ENCODE assay signal across 21 cellular contexts in the genomic region with DNA sequence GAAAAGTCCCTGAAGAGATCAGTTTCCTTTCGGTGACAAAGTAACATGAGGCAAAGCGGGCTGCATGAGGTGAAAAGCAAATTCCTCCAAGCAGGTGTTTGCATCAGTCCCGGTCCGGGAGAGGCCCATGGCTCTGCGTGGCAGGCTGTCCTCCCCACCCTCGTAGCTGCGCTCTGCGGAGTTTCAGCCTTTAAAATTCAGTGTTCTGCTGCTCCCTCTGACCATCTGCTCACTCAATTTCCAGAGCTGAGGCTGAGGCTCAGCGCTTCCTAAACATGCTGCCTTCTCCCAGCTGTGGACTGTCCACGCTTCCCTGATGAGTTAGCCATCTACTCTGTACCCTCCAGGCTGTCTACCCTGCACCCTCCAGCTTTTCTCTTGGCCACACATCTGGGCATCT.
DNase-seq lines count a peak whose midpoint lies in the region; ATAC-seq and TF ChIP-seq lines count a peak whose summit lies in the region.
"Had no signal": no experiment of that assay in that cellular context is flagged by ENCODE, and none has a peak within 500 bp of the region (broad histone marks: within the 10 kb centered on the region; RNA-seq: fewer than 3 reads in every experiment).

No MANE protein-coding gene starts in this region.

- peaks cover 14 to 25% of the 10 kb centered on the region in 2 donors for H3K27me3 Mint-ChIP-seq in natural killer cell treated with Interleukin-12 subunit alpha and Interleukin-12 subunit beta and Interleukin-15 and Interleukin-18, amount 100 ng/mL, for 72 hours

- no peaks in the 10 kb centered on the region for H3K4me1 Mint-ChIP-seq in natural killer cell treated with Interleukin-12 subunit alpha and Interleukin-12 subunit beta and Interleukin-15 and Interleukin-18, amount 100 ng/mL, for 72 hours (ENCODE audit: low read depth in 2 of 2)
- H3K4me1 Mint-ChIP-seq: stimulated activated memory B cell treated with anti-CD40 and anti-IgM and Interleukin-4, amounts not matched to agents 10 μg/mL and 1 μg/mL and 100 μg/mL, for 72 hours had no signal

- peaks cover 7% of the 10 kb centered on the region for H3K4me1 ChIP-seq in IMR-90 (ENCODE audit: control insufficient read depth, insufficient read depth, low read length)
- H3K4me1 ChIP-seq: HAP-1, parathyroid adenoma, tibial nerve had no signal

- POLR2A ChIA-PET in IMR-90 (lab: Charles Lee; ENCODE audit: unreplicated experiment) = no interaction called here

- H4K91ac ChIP-seq in IMR-90 (ENCODE audit: insufficient read depth, low read depth, low read length) = peak overlapping the region; percentile 58; the same call in 1 of the 2 replicates

- H3K36me3 Mint-ChIP-seq in natural killer cell treated with Interleukin-12 subunit alpha and Interleukin-12 subunit beta and Interleukin-15 and Interleukin-18, amount 100 ng/mL, for 72 hours = no peaks in the 10 kb centered on the region
- H3K36me3 Mint-ChIP-seq: stimulated activated memory B cell treated with anti-CD40 and anti-IgM and Interleukin-4, amounts not matched to agents 10 μg/mL and 1 μg/mL and 100 μg/mL, for 72 hours had no signal

- H3K23ac ChIP-seq in IMR-90 (ENCODE audit: low read depth, low read length) = no peak overlapping the region

- CTCF ChIA-PET in IMR-90 (lab: Yijun Ruan, JAX) = no interaction called here

- peak overlapping the region; percentile 80 for H2BK120ac ChIP-seq in IMR-90 (ENCODE audit: low read depth, low read length)

- no peak for TF ChIP-seq POLR2A in IMR-90 (IDR thresholded peaks at IDR 0.05; ENCODE audit: low read depth, low read length)

- H3K9me1 ChIP-seq in IMR-90 (ENCODE audit: insufficient read depth, low read length) = peaks cover 16% of the 10 kb centered on the region; the same call in 1 of the 2 replicates

- H3K36me3 ChIP-seq in IMR-90 (ENCODE audit: control insufficient read depth, insufficient read depth, low read length) = no peaks in the 10 kb centered on the region
- H3K36me3 ChIP-seq: brain microvascular endothelial cell, HAP-1, tibial nerve had no signal

- no peak overlapping the region for H3K4me3 Mint-ChIP-seq in natural killer cell treated with Interleukin-12 subunit alpha and Interleukin-12 subunit beta and Interleukin-15 and Interleukin-18, amount 100 ng/mL, for 72 hours
- H3K4me3 Mint-ChIP-seq: stimulated activated memory B cell treated with anti-CD40 and anti-IgM and Interleukin-4, amounts not matched to agents 10 μg/mL and 1 μg/mL and 100 μg/mL, for 72 hours; T-helper 1 cell treated with Interleukin-12 subunit alpha and Interleukin-12 subunit beta and Interleukin-4 antibody, amounts not matched to agents 30 μg/mL and 1 μg/mL, for 36 hours had no signal

- no peak overlapping the region for H3K4me2 ChIP-seq in IMR-90 (ENCODE audit: low read depth, low read length)
- H3K4me2 ChIP-seq: KMS-11 had no signal

- intact Hi-C loops in IMR-90 (cut with micrococcal nuclease) = no loop called here

- H3K27me3 ChIP-seq in IMR-90 (ENCODE audit: control insufficient read depth, insufficient read depth, low read length) = no peaks in the 10 kb centered on the region
- H3K27me3 ChIP-seq: brain microvascular endothelial cell, tibial nerve had no signal

- H3K27ac ChIP-seq in IMR-90 (ENCODE audit: insufficient read depth, low read length) = no peak overlapping the region
- H3K27ac ChIP-seq: brain microvascular endothelial cell, KMS-11, parathyroid adenoma, tibial nerve had no signal

- H3K18ac ChIP-seq in IMR-90 (ENCODE audit: low read depth, low read length) = no peak overlapping the region

- no peaks in the 10 kb centered on the region for H4K20me1 ChIP-seq in IMR-90 (ENCODE audit: insufficient read depth, low read length)

- in situ Hi-C loops in IMR-90 (cut with MboI; ENCODE audit: low sequenced_read_pairs) = no loop called here

- no peak overlapping the region; the same call in 1 of the 2 replicates for H3K14ac ChIP-seq in IMR-90 (replicated peaks; ENCODE audit: low read depth, low read length)

- ATAC-seq in IMR-90 (ENCODE audit: low read depth) (no peak), GM18907 (IDR thresholded peaks at IDR 0.05; ENCODE audit: unreplicated experiment) (no peak), GM21619 (IDR thresholded peaks at IDR 0.05; ENCODE audit: unreplicated experiment) (no peak)
- no peak for ATAC-seq in natural killer cell treated with Interleukin-12 subunit alpha and Interleukin-12 subunit beta and Interleukin-15 and Interleukin-18, amount 100 ng/mL, for 72 hours
- ATAC-seq: stimulated activated memory B cell treated with anti-CD40 and anti-IgM and Interleukin-4, amounts not matched to agents 10 μg/mL and 1 μg/mL and 100 μg/mL, for 72 hours had no signal

- peak overlapping the region; percentile 9; the same call in 1 of the 2 replicates for H2AK5ac ChIP-seq in IMR-90 (ENCODE audit: low read depth, low read length)

- dilution Hi-C loops in IMR-90 (cut with HindIII; ENCODE audit: low sequenced_read_pairs, unreplicated experiment) = no loop called here

- H3K9ac ChIP-seq in IMR-90 (ENCODE audit: low read depth, low read length) = no peak overlapping the region
- H3K9ac ChIP-seq: KMS-11, parathyroid adenoma had no signal

- no peaks in the 10 kb centered on the region for H3K9me3 Mint-ChIP-seq in natural killer cell treated with Interleukin-12 subunit alpha and Interleukin-12 subunit beta and Interleukin-15 and Interleukin-18, amount 100 ng/mL, for 72 hours
- H3K9me3 Mint-ChIP-seq: activated T-helper 2 cell treated with anti-CD3 and anti-CD28 coated beads, Interferon-gamma antibody, Interleukin-2, Interleukin-4, amounts not matched to agents 10 μg/mL and 5 μg/mL and 100 μg/mL, durations not matched to agents 14 hours and 24 hours and 36 hours; T-helper 1 cell treated with Interleukin-12 subunit alpha and Interleukin-12 subunit beta and Interleukin-4 antibody, amounts not matched to agents 30 μg/mL and 1 μg/mL, for 36 hours had no signal

- peak overlapping the region; percentile 70; the same call in 1 of the 2 replicates for H3K4ac ChIP-seq in IMR-90 (ENCODE audit: low read depth, low read length)

- DNase-seq in IMR-90 = no peak
- peak; percentile 10 for DNase-seq in RPMI7951 (ENCODE audit: low read depth)
- DNase-seq in inferior parietal cortex (ENCODE audit: extremely low spot score) = peak; percentile 30
- peak; percentile 31 for DNase-seq in superior temporal gyrus (ENCODE audit: extremely low spot score)
- no peak for DNase-seq in natural killer cell treated with Interleukin-12 subunit alpha and Interleukin-12 subunit beta and Interleukin-15 and Interleukin-18, amount 100 ng/mL, for 72 hours (ENCODE audit: low spot score)
- DNase-seq: activated CD8-positive, alpha-beta memory T cell treated with anti-CD3 and anti-CD28 coated beads, Interleukin-2, amount 50 U/mL, for 4 hours; brain microvascular endothelial cell; cortex of kidney; NCI-H1930; OCI-M1; stimulated activated CD4-positive, alpha-beta T cell treated with anti-CD3 and anti-CD28 coated beads, Interleukin-1b, Interleukin-23, amount 100 ng/mL, for 48 hours had no signal

- H3K79me1 ChIP-seq in IMR-90 (ENCODE audit: low read depth in 1 of 2, low read length in 2 of 2) = no peaks in the 10 kb centered on the region

- peak overlapping the region; percentile 76 for H2AFZ ChIP-seq in IMR-90 (replicated peaks; ENCODE audit: low read length, poor library complexity)
- H2AFZ ChIP-seq: parathyroid adenoma had no signal

- no TSS peak for BruUV-seq in IMR-90 (replicated peaks; lab: Mats Ljungman, UMichigan)

- H3K27ac Mint-ChIP-seq in natural killer cell treated with Interleukin-12 subunit alpha and Interleukin-12 subunit beta and Interleukin-15 and Interleukin-18, amount 100 ng/mL, for 72 hours = no peak overlapping the region
- H3K27ac Mint-ChIP-seq: activated T-helper 2 cell treated with anti-CD3 and anti-CD28 coated beads, Interferon-gamma antibody, Interleukin-2, Interleukin-4, amounts not matched to agents 10 μg/mL and 5 μg/mL and 100 μg/mL, durations not matched to agents 14 hours and 24 hours and 36 hours; stimulated activated memory B cell treated with anti-CD40 and anti-IgM and Interleukin-4, amounts not matched to agents 10 μg/mL and 1 μg/mL and 100 μg/mL, for 72 hours; T-helper 1 cell treated with Interleukin-12 subunit alpha and Interleukin-12 subunit beta and Interleukin-4 antibody, amounts not matched to agents 30 μg/mL and 1 μg/mL, for 36 hours had no signal

- H4K8ac ChIP-seq in IMR-90 (ENCODE audit: low read depth in 2 of 2, low read length in 2 of 2) = peak overlapping the region in 1 of 2 experiments; percentile 55; a peak in 2 of 4 replicates

- no peak for TF ChIP-seq CTCF in IMR-90 (conservative IDR thresholded peaks at IDR 0.05; ENCODE audit: low read depth, low read length)

- no peaks in the 10 kb centered on the region for H3K9me3 ChIP-seq in IMR-90 (ENCODE audit: control insufficient read depth, insufficient read depth, low read length)
- H3K9me3 ChIP-seq: HAP-1, tibial nerve had no signal

- WGBS in IMR-90 (ENCODE audit: extremely low coverage in 2 of 2, insufficient read length in 1 of 2), 2 experiments = 72% methylated on average over 9 of the region's 10 CpGs; no CpG with 5 or more reads in 1 of the 2 experiments

- no peak overlapping the region for H4K5ac ChIP-seq in IMR-90 (ENCODE audit: low read depth, low read length)

- H2BK20ac ChIP-seq in IMR-90 (ENCODE audit: low read depth, low read length) = peak overlapping the region; percentile 57

- TF ChIP-seq RAD21 in IMR-90 (IDR thresholded peaks at IDR 0.05; ENCODE audit: low read length) = no peak

- H2BK15ac ChIP-seq in IMR-90 (ENCODE audit: low read depth, low read length) = no peak overlapping the region; the same call in 2 of the 3 replicates

- H3K4me3 ChIP-seq in IMR-90 (ENCODE audit: insufficient read depth, low read depth, low read length) = no peak overlapping the region
- H3K4me3 ChIP-seq: HAP-1, lung, tibial nerve had no signal

- H2BK5ac ChIP-seq in IMR-90 (ENCODE audit: low read depth, low read length, poor library complexity, severe bottlenecking) = no peak overlapping the region

- no peak overlapping the region for H3K56ac ChIP-seq in IMR-90 (ENCODE audit: extremely low read depth, insufficient read depth, low read length)

- no peak overlapping the region for H2AK9ac ChIP-seq in IMR-90 (replicated peaks; ENCODE audit: low read depth, low read length, poor library complexity)

TF ChIP-seq in IMR-90, 13 proteins besides CTCF, POLR2A, EP300 and RAD21 (continues in another document):
- TF ChIP-seq RFX5 (IDR thresholded peaks at IDR 0.05; ENCODE audit: low read depth, low read length) (no peak), CHD1 (IDR thresholded peaks at IDR 0.05; ENCODE audit: low read depth, low read length) (no peak), RCOR1 (IDR thresholded peaks at IDR 0.05; ENCODE audit: insufficient replicate concordance, low read length) (no peak), MXI1 (IDR thresholded peaks at IDR 0.05; ENCODE audit: borderline replicate concordance, low read depth, low read length) (no peak)
- TF ChIP-seq, protein P1, sequence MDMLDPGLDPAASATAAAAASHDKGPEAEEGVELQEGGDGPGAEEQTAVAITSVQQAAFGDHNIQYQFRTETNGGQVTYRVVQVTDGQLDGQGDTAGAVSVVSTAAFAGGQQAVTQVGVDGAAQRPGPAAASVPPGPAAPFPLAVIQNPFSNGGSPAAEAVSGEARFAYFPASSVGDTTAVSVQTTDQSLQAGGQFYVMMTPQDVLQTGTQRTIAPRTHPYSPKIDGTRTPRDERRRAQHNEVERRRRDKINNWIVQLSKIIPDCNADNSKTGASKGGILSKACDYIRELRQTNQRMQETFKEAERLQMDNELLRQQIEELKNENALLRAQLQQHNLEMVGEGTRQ (IDR thresholded peaks at IDR 0.05; ENCODE audit: low read depth, low read length) = no peak

Comparison
In these comparisons a context has a peak if more than half of its experiments do, and no peak if none do; other contexts are left out.
1. DNase-seq: peak in RPMI7951 (single experiment), inferior parietal cortex (single experiment) and superior temporal gyrus (single experiment); none in IMR-90 (single experiment) and natural killer cell treated with Interleukin-12 subunit alpha and Interleukin-12 subunit beta and Interleukin-15 and Interleukin-18, amount 100 ng/mL, for 72 hours (single experiment).